In the genomic region with DNA sequence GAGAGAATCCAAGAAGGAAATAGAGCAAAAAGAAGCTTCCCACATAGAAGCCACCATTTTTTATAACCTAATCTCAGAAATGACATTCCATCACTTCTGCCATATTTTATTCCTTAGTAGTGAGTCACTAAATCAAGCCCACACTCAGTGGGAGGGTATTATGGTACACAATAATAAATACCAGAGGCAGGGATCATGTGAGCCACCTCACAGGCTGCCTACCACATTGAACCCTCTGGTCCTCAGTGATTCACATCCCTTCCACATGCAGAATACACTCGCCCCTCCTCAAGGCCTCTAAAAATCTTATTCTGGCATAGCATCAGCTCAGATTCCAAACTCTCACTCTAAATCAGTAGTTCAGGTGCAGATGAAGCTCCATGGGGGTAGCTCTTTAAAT, we compare ENCODE assay signal across 1 cellular context.
TF ChIP-seq lines count a peak whose summit lies in the region.

No MANE protein-coding gene starts in this region.

TF ChIP-seq in IMR-90, 13 proteins besides CTCF, POLR2A, EP300 and RAD21 (continued from another document):
- TF ChIP-seq, protein P1, sequence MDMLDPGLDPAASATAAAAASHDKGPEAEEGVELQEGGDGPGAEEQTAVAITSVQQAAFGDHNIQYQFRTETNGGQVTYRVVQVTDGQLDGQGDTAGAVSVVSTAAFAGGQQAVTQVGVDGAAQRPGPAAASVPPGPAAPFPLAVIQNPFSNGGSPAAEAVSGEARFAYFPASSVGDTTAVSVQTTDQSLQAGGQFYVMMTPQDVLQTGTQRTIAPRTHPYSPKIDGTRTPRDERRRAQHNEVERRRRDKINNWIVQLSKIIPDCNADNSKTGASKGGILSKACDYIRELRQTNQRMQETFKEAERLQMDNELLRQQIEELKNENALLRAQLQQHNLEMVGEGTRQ (IDR thresholded peaks at IDR 0.05; ENCODE audit: low read depth, low read length), result 0 out of 2 replicates have a peak, but pooled peaks have one; percentile 15
- TF ChIP-seq ELK1 (IDR thresholded peaks at IDR 0.05; ENCODE audit: borderline replicate concordance, low read depth, low read length) (no peak), NFE2L2 (IDR thresholded peaks at IDR 0.05; ENCODE audit: low read depth, low read length) (no peak)
